ENCODE assay signal across 16 cellular contexts in the genomic region with DNA sequence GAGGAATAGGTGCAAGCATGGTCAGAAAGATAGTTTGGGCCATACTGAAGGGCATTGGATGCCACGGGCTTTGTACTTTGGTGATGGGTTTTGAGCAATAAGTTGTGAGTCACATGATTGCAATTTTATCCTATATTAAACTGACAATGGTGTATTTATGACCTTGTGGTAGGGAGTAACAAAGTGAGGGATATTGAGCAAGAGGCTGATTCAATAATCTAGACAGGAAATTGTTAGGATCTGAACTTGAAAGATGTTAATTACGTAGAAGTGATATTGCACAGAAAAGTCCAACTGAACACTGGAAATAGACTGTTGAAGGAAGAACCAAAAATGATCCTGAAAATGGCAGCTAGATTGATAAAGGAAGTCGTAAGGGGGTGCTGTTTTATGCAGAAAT. TPM values are rescaled to one million over a fixed set of nuclear protein-coding genes. Genes with fewer than 3 reads are reported as not detected.
DNase-seq lines count a peak whose midpoint lies in the region; ATAC-seq and TF ChIP-seq lines count a peak whose summit lies in the region.
"Had no signal": no experiment of that assay in that cellular context is flagged by ENCODE, and none has a peak within 500 bp of the region (broad histone marks: within the 10 kb centered on the region; RNA-seq: fewer than 3 reads in every experiment).

No MANE protein-coding gene starts in this region.

- POLR2A ChIA-PET in WTC11 (lab: Charles Lee), result no interaction called here

- no peak overlapping the region for H3K4me3 Mint-ChIP-seq in WTC11
- no peak overlapping the region for H3K4me3 Mint-ChIP-seq in Calu3 (ENCODE audit: low read depth, unreplicated experiment)
- H3K4me3 Mint-ChIP-seq: activated CD8-positive, alpha-beta T cell treated with anti-CD3 and anti-CD28 coated beads for 36 hours; CD4-positive, CD25-positive, alpha-beta regulatory T cell; neural crest cell had no signal

- intact Hi-C loops in Calu3 (cut with micrococcal nuclease; ENCODE audit: unreplicated experiment), result no loop called here

- no TSS peak for BruUV-seq in Calu3 (replicated peaks; lab: Mats Ljungman, UMichigan)

- ATAC-seq in WTC11, result no peak
- ATAC-seq: activated CD8-positive, alpha-beta T cell treated with anti-CD3 and anti-CD28 coated beads for 36 hours; heart left ventricle had no signal

- H3K27me3 Mint-ChIP-seq in WTC11 (ENCODE audit: low read depth) (no peaks in the 10 kb centered on the region), Calu3 (ENCODE audit: unreplicated experiment) (no peaks in the 10 kb centered on the region)
- H3K27me3 Mint-ChIP-seq: activated CD8-positive, alpha-beta T cell treated with anti-CD3 and anti-CD28 coated beads for 36 hours; CD4-positive, CD25-positive, alpha-beta regulatory T cell had no signal

- H3K4me1 Mint-ChIP-seq in WTC11 (peaks cover 6% of the 10 kb centered on the region), Calu3 (ENCODE audit: low read depth, unreplicated experiment) (peaks cover 11% of the 10 kb centered on the region)
- H3K4me1 Mint-ChIP-seq: CD4-positive, CD25-positive, alpha-beta regulatory T cell; neural crest cell had no signal

- TF ChIP-seq CTCF in AG10803 (conservative IDR thresholded peaks at IDR 0.05; ENCODE audit: low read length) (no peak), fibroblast of villous mesenchyme (IDR thresholded peaks at IDR 0.05; ENCODE audit: insufficient read depth, low read depth, low read length) (no peak), WTC11 (IDR thresholded peaks at IDR 0.05) (no peak), Calu3 (IDR thresholded peaks at IDR 0.05; ENCODE audit: unreplicated experiment) (no peak)

- H3K9me3 Mint-ChIP-seq in WTC11 (peaks cover 4% of the 10 kb centered on the region), Calu3 (ENCODE audit: low read depth, unreplicated experiment) (peaks cover 7% of the 10 kb centered on the region)

- CTCF ChIA-PET in WTC11 (lab: Charles Lee) (no interaction called here), Calu3 (lab: Charles Lee) (no interaction called here)

- DNase-seq in AG10803 (ENCODE audit: low read depth) (peak; percentile 89), Kasumi-1 (lab: John Stamatoyannopoulos, UW) (peak; percentile 18 to 27), T1000 (lab: John Stamatoyannopoulos, UW) (peak; percentile 1), fibroblast of villous mesenchyme (ENCODE audit: low read depth) (peak; percentile 91), WTC11 (ENCODE audit: low spot score) (no peak), DMS153 (lab: John Stamatoyannopoulos, UW) (no peak), Calu3 (no peak)
- DNase-seq in stimulated activated CD4-positive, alpha-beta T cell treated with anti-CD3 and anti-CD28 coated beads, Interleukin-12 subunit alpha, Interleukin-12 subunit beta, amount 100 ng/mL, for 4 hours, result no peak
- DNase-seq: activated CD8-positive, alpha-beta T cell treated with anti-CD3 and anti-CD28 coated beads for 36 hours; activated gamma-delta T cell treated with Interleukin-2 at 50 U/mL for 16 hours; CD4-positive, CD25-positive, alpha-beta regulatory T cell; cerebellar nuclear complex; heart left ventricle; NCI-H1092 treated with DMSO at 0.1 percent for 48 hours; stimulated activated CD4-positive, alpha-beta T cell treated with anti-CD3 and anti-CD28 coated beads, Interleukin-15, amount 100 ng/mL, for 24 hours had no signal

- H3K4me3 ChIP-seq in AG10803 (ENCODE audit: low read length) (no peak overlapping the region), fibroblast of villous mesenchyme (ENCODE audit: low read depth, low read length) (no peak overlapping the region)
- H3K4me3 ChIP-seq: heart left ventricle had no signal

- H3K27ac Mint-ChIP-seq in WTC11 (no peak overlapping the region), Calu3 (ENCODE audit: unreplicated experiment) (no peak overlapping the region)
- H3K27ac Mint-ChIP-seq: activated CD8-positive, alpha-beta T cell treated with anti-CD3 and anti-CD28 coated beads for 36 hours; CD4-positive, CD25-positive, alpha-beta regulatory T cell had no signal

- H3K36me3 Mint-ChIP-seq in WTC11, result no peaks in the 10 kb centered on the region
- no peaks in the 10 kb centered on the region for H3K36me3 Mint-ChIP-seq in Calu3 (ENCODE audit: insufficient read depth, unreplicated experiment)
- H3K36me3 Mint-ChIP-seq: CD4-positive, CD25-positive, alpha-beta regulatory T cell had no signal

TF ChIP-seq in WTC11, 78 proteins besides CTCF, POLR2A, EP300 and RAD21:
- TF ChIP-seq TP53 (CRISPR knock-in tag; IDR thresholded peaks at IDR 0.05) (no peak), ATF1 (CRISPR knock-in tag; IDR thresholded peaks at IDR 0.05) (no peak), ZNF263 (CRISPR knock-in tag; IDR thresholded peaks at IDR 0.05; ENCODE audit: low read depth) (no peak), TCF7 (CRISPR knock-in tag; IDR thresholded peaks at IDR 0.05; ENCODE audit: low read depth) (no peak)

RNA-seq across cellular contexts. Expression of gene TCF4, which starts 46.6 kb away (rescaled TPM):
- 81.5 and 84.6 TPM in 2 replicates for total RNA-seq in fibroblast of villous mesenchyme
- total RNA-seq in WTC11 (2021), result 100 to 104 TPM (median 104 TPM) in 3 replicates
- 0.21 and 0.37 TPM in 2 replicates for total RNA-seq in Calu3 (2022)

Comparison
In these comparisons a context has a peak if more than half of its experiments do, and no peak if none do; other contexts are left out.
1. DNase-seq: peak in AG10803 (single experiment), Kasumi-1 (2 of 2), T1000 (single experiment) and fibroblast of villous mesenchyme (single experiment); none in WTC11 (single experiment), stimulated activated CD4-positive, alpha-beta T cell treated with anti-CD3 and anti-CD28 coated beads, Interleukin-12 subunit alpha, Interleukin-12 subunit beta, amount 100 ng/mL, for 4 hours (single experiment), DMS153 (single experiment) and Calu3 (single experiment).
2. RNA of gene TCF4, which starts 46.6 kb away (total RNA-seq): 100 to 104 TPM in WTC11 and 81.5 to 84.6 TPM in fibroblast of villous mesenchyme; 0.21 to 0.37 TPM in Calu3; every median in the first group is over 10 times any median in the second.